In genomic region chr13:30037306-30037705, GRCh38 we compare ENCODE assay signal across 1 cellular context.
TF ChIP-seq lines count a peak whose summit lies in the region.

No MANE protein-coding gene starts in this region.

TF ChIP-seq in SK-N-SH treated with all-trans-retinoic acid at 6 μM for 48 hours, 23 proteins besides CTCF, POLR2A, EP300 and RAD21 (continued from another document):
- TF ChIP-seq ZNF565 (CRISPR knock-in tag; conservative IDR thresholded peaks at IDR 0.05; ENCODE audit: low read depth): no peak
- no peak for TF ChIP-seq RARB (CRISPR knock-in tag; IDR thresholded peaks at IDR 0.05)
- no peak for TF ChIP-seq GLIS3 (CRISPR knock-in tag; IDR thresholded peaks at IDR 0.05)
TF ChIP-seq in SK-N-SH treated with all-trans-retinoic acid at 6 μM for 48 hours: peak in this region for 0.
